ENCODE assay signal across 8 cellular contexts in genomic region chr3:119498188-119498987, GRCh38. TPM values are rescaled to one million over a fixed set of nuclear protein-coding genes. Genes with fewer than 3 reads are reported as not detected.
DNase-seq lines count a peak whose midpoint lies in the region; FAIRE-seq and TF ChIP-seq lines count a peak whose summit lies in the region.

Gene TIMMDC1 (plus strand): TSS chr3:119498547. CDS start chr3:119498734, 187 bp downstream.

- peak within 1 kb of the TSS; percentile 86 for H2AFZ ChIP-seq in neuronal stem cell (ENCODE audit: low read length)

- H3K4me3 Mint-ChIP-seq in activated naive CD4-positive, alpha-beta T cell treated with anti-CD3 and anti-CD28 coated beads for 36 hours, result peak within 1 kb of the TSS; percentile 99

- H3K4me1 ChIP-seq in neuronal stem cell (ENCODE audit: control insufficient read depth in 2 of 2, insufficient read depth in 1 of 2, low read depth in 1 of 2, low read length in 2 of 2), result peaks cover 1 to 2% of the 10 kb centered on the region in 2 donors

- H3K18ac ChIP-seq in neuronal stem cell (ENCODE audit: low read length), result peak within 1 kb of the TSS; percentile 44

- H4K8ac ChIP-seq in neuronal stem cell (ENCODE audit: low read depth, low read length), result no peak within 1 kb of the TSS

- peaks cover 37% of the 10 kb centered on the region for H3K4me1 Mint-ChIP-seq in activated naive CD4-positive, alpha-beta T cell treated with anti-CD3 and anti-CD28 coated beads for 36 hours (ENCODE audit: low read depth)

- H3K4me3 ChIP-seq in HFF-Myc (replicated peaks; ENCODE audit: low read depth, low read length), result peak within 1 kb of the TSS; percentile 94
- H3K4me3 ChIP-seq in neuronal stem cell (ENCODE audit: low read length in 2 of 2), result peak within 1 kb of the TSS; percentile 89 to 99

- no peak within 1 kb of the TSS for H2BK12ac ChIP-seq in neuronal stem cell (ENCODE audit: low read length)

- intact Hi-C loops in activated naive CD4-positive, alpha-beta T cell treated with anti-CD3 and anti-CD28 coated beads for 36 hours (cut with micrococcal nuclease), result loop anchor here (1.0 to 5.0 kb wide), 12 partner anchors 29 to 849 kb away; partner anchors contain the start of genes ARHGAP31, CD80, COX17 and LRRC58

- H3K23ac ChIP-seq in neuronal stem cell (ENCODE audit: low read depth, low read length, poor library complexity), result peak within 1 kb of the TSS; percentile 69

- peak; percentile 98 for DNase-seq in GM03348 (ENCODE audit: low spot score)
- peak; percentile 82 for DNase-seq in HFF-Myc (ENCODE audit: extremely low read depth, low read depth)
- DNase-seq in NAMALWA (ENCODE audit: low spot score), result peak; percentile 98
- peak; percentile 96 for DNase-seq in SK-N-DZ (ENCODE audit: low spot score)
- peak; percentile 98 for DNase-seq in activated naive CD4-positive, alpha-beta T cell treated with anti-CD3 and anti-CD28 coated beads for 36 hours
- DNase-seq in frontal cortex (ENCODE audit: low spot score in 2 of 2), result peak; percentile 83 to 95
- peak; percentile 92 for DNase-seq in neuronal stem cell (ENCODE audit: low spot score)

- WGBS in neuronal stem cell (ENCODE audit: extremely low coverage in 2 of 2, insufficient read length in 2 of 2, insufficient replicate concordance in 1 of 2), 2 donors, result no CpG with 5 or more reads among the region's 57 CpGs

- peak within 1 kb of the TSS; percentile 68 for H3K4me2 ChIP-seq in neuronal stem cell (ENCODE audit: insufficient read depth, low read length, poor library complexity, severe bottlenecking)

- no peaks in the 10 kb centered on the region for H3K27me3 ChIP-seq in neuronal stem cell (ENCODE audit: control insufficient read depth in 3 of 3, insufficient read depth in 3 of 3, low read depth in 1 of 3, low read length in 3 of 3)

- peak within 1 kb of the TSS; percentile 40 for H3K27ac ChIP-seq in neuronal stem cell (replicated peaks; ENCODE audit: low read length)

- no peak within 1 kb of the TSS for H2BK15ac ChIP-seq in neuronal stem cell (ENCODE audit: low read length)

- no peak within 1 kb of the TSS for H2BK5ac ChIP-seq in neuronal stem cell (ENCODE audit: low read length)

- H3K36me3 ChIP-seq in neuronal stem cell (replicated peaks in 1 of 2; ENCODE audit: control insufficient read depth in 2 of 2, insufficient read depth in 2 of 2, low read length in 2 of 2), result peaks cover 0 to 21% of the 10 kb centered on the region in 2 donors

- peaks cover 13% of the 10 kb centered on the region for H3K36me3 Mint-ChIP-seq in activated naive CD4-positive, alpha-beta T cell treated with anti-CD3 and anti-CD28 coated beads for 36 hours (ENCODE audit: low read depth)

- H3K9ac ChIP-seq in neuronal stem cell (ENCODE audit: low read depth, low read length, poor library complexity), result peak within 1 kb of the TSS; percentile 71

- no peaks in the 10 kb centered on the region for H3K9me3 ChIP-seq in neuronal stem cell (replicated peaks in 1 of 2; ENCODE audit: control insufficient read depth in 2 of 2, insufficient read depth in 1 of 2, low read depth in 1 of 2, low read length in 2 of 2)

- no peak within 1 kb of the TSS for H2BK120ac ChIP-seq in neuronal stem cell (ENCODE audit: low read depth, low read length)

- H3K9me3 Mint-ChIP-seq in activated naive CD4-positive, alpha-beta T cell treated with anti-CD3 and anti-CD28 coated beads for 36 hours, result no peaks in the 10 kb centered on the region

- H3K27ac Mint-ChIP-seq in activated naive CD4-positive, alpha-beta T cell treated with anti-CD3 and anti-CD28 coated beads for 36 hours, result peak within 1 kb of the TSS; percentile 94

- peaks cover 3% of the 10 kb centered on the region for H3K79me1 ChIP-seq in neuronal stem cell (ENCODE audit: low read depth, low read length)

- CTCF ChIA-PET in activated naive CD4-positive, alpha-beta T cell treated with anti-CD3 and anti-CD28 coated beads for 36 hours (lab: Charles Lee), result interaction anchor here (0.6 to 2.7 kb wide), 3 partner anchors 13 to 182 kb away, joined by 4 to 9 read pairs (median 6); partner anchors contain the start of gene POGLUT1

- TF ChIP-seq CTCF in HFF-Myc (IDR thresholded peaks at IDR 0.05; ENCODE audit: low read depth, low read length, missing control alignments) (no peak), subcutaneous adipose tissue (IDR thresholded peaks at IDR 0.05; ENCODE audit: low read depth) (no peak)

- peak within 1 kb of the TSS; percentile 1 for H3K14ac ChIP-seq in neuronal stem cell (ENCODE audit: low read length)

- H3K4ac ChIP-seq in neuronal stem cell (ENCODE audit: low read length), result no peak within 1 kb of the TSS

- no peaks in the 10 kb centered on the region for H3K27me3 Mint-ChIP-seq in activated naive CD4-positive, alpha-beta T cell treated with anti-CD3 and anti-CD28 coated beads for 36 hours (ENCODE audit: low read depth)

- no peak within 1 kb of the TSS for H2AK5ac ChIP-seq in neuronal stem cell (ENCODE audit: low read depth, low read length)

- no peak within 1 kb of the TSS for H4K91ac ChIP-seq in neuronal stem cell (ENCODE audit: low read depth, low read length, poor library complexity)

- peak; percentile 64 for FAIRE-seq in frontal cortex (lab: Jason Lieb, UNC)

RNA-seq across cellular contexts. Expression of gene TIMMDC1, which starts in this region (rescaled TPM):
- polyA plus RNA-seq in SK-N-DZ (2014; cell fraction: cytosol; rRNA removed), result 74.1 and 81.0 TPM in 2 replicates
- polyA plus RNA-seq in SK-N-DZ (2014; cell fraction: nucleus; rRNA removed), result 87.4 and 94.6 TPM in 2 replicates
- 10 to 100 TPM; 75.6 to 83.8 TPM for total RNA-seq in activated naive CD4-positive, alpha-beta T cell treated with anti-CD3 and anti-CD28 coated beads for 36 hours
- total RNA-seq in frontal cortex, result 31.0 TPM
- polyA plus RNA-seq in neuronal stem cell (2013, experiment 1 of 2), result 70.7 TPM
- 75.4 TPM for polyA plus RNA-seq in neuronal stem cell (2013, experiment 2 of 2)
- total RNA-seq in subcutaneous adipose tissue, result 10 to 100 TPM; 43.9 to 76.1 (median 47.0) TPM

Comparison
In these comparisons a context has a peak if more than half of its experiments do, and no peak if none do; other contexts are left out.
1. Peak in every context shown above with its lines: DNase-seq, H3K4me3 ChIP-seq and H3K27ac ChIP-seq.